ENCODE assay signal across 11 cellular contexts in the genomic region with DNA sequence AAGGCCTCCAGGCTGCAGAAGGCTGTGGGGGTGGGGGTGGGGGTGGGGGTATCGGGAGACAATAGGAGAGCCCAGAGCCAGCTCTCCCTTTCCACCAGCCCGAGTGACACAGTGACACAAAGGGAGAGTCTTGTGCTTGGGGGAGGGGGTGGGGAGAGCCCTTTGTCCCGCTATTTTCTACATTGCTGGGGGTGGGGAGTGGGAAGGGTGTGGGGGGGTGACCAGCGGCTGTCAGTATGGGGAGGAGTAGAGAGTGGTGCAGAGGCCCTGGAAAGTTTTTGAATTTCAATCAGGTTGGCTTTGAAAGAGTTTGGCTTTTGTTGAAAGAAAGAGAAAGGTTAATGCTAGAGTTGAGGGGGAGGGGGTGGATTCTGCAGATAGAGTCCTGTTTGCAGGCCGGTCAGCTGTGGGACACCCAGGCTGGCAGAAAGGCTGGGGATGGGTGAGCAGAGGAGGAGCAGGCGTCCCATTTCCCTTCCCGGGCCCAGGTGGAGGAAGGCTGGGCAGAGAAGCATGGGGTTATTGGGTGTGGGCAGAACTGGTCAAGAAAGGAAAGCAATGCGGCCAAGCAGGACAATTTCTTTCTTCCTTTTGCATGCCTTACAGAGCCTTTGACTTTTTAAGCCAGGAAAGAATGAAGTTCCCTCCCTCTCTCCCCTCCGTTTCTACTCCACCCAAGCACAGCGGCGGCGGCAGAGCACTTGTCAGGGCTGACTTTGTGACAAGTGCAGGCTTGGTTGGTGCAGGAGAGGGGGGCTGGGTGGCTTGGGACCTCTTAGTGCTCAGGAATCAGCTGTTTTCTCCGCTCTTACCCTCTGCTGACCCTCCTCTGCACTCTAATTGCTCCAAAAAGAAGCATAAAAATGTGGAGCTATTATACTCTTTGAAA.
DNase-seq lines count a peak whose midpoint lies in the region; ATAC-seq, FAIRE-seq and TF ChIP-seq lines count a peak whose summit lies in the region.
"Had no signal": no experiment of that assay in that cellular context is flagged by ENCODE, and none has a peak within 500 bp of the region (broad histone marks: within the 10 kb centered on the region; RNA-seq: fewer than 3 reads in every experiment).

No MANE protein-coding gene starts in this region.

- BruUV-seq in HepG2 (replicated peaks; lab: Mats Ljungman, UMichigan): no TSS peak

- H3K9me3 Mint-ChIP-seq in nephron: no peaks in the 10 kb centered on the region

- peaks cover 31% of the 10 kb centered on the region for H3K27me3 Mint-ChIP-seq in nephron (ENCODE audit: low read depth)

- H3K27ac Mint-ChIP-seq in nephron: peak overlapping the region; percentile 68 to 78 (median 71)

- TF ChIP-seq RAD21 in HepG2 (CRISPR knock-in tag; IDR thresholded peaks at IDR 0.05): no peak

- no peak overlapping the region for H2AFZ ChIP-seq in HepG2 (ENCODE audit: low read length)

- 60% methylated on average over 13 of the region's 13 CpGs for WGBS in HepG2 (ENCODE audit: low lambda C conversion rate)
- WGBS in right lobe of liver (ENCODE audit: insufficient coverage, low coverage, low lambda C conversion rate, missing lambda C conversion rate): 48% methylated on average over 6 of the region's 13 CpGs
- WGBS in heart left ventricle, 4 donors: 26 to 49% (median 31%) methylated on average over 13 of the region's 13 CpGs

- H3K79me2 ChIP-seq in HepG2 (ENCODE audit: insufficient read depth, low read length): no peaks in the 10 kb centered on the region

- peak overlapping the region; percentile 10 to 48 (median 38) for H3K4me3 Mint-ChIP-seq in nephron

- peaks cover 0 to 2% of the 10 kb centered on the region in 2 experiments; a peak in 2 of 5 replicates for H3K36me3 ChIP-seq in HepG2 (replicated peaks in 1 of 2; ENCODE audit: control insufficient read depth in 1 of 2, insufficient read depth in 2 of 2, low read length in 2 of 2)
- H3K36me3 ChIP-seq in right lobe of liver: no peaks in the 10 kb centered on the region
- no peaks in the 10 kb centered on the region for H3K36me3 ChIP-seq in heart left ventricle
- no peaks in the 10 kb centered on the region for H3K36me3 ChIP-seq in uterus

- ATAC-seq in HepG2 (no peak; the same call in 2 of the 3 replicates), right lobe of liver (no peak), heart left ventricle (peak; percentile 32 to 75 (median 54))

- FAIRE-seq in HepG2 (lab: Jason Lieb, UNC): no peak

- H3K36me3 Mint-ChIP-seq in nephron (ENCODE audit: low read depth): no peaks in the 10 kb centered on the region

- no peak overlapping the region for H3K9ac ChIP-seq in HepG2 (ENCODE audit: insufficient read depth, low read depth, low read length)

- peaks cover 11% of the 10 kb centered on the region; the same call in 1 of the 2 replicates for H4K20me1 ChIP-seq in HepG2 (ENCODE audit: insufficient read depth, low read length)

- peak overlapping the region; percentile 48; the same call in 1 of the 2 replicates for H3K4me2 ChIP-seq in HepG2 (ENCODE audit: low read depth, low read length)

- no peak for TF ChIP-seq EP300 in HepG2 (IDR thresholded peaks at IDR 0.05; ENCODE audit: low read depth in 2 of 2, low read length in 2 of 2)
- TF ChIP-seq EP300 in HepG2 (CRISPR knock-in tag; IDR thresholded peaks at IDR 0.05; ENCODE audit: borderline replicate concordance): no peak

- in situ Hi-C loops in HepG2 (cut with HindIII; ENCODE audit: extremely low pct_ligation_motif_present, low pct_unique_long_range_greater_than_20kb): no loop called here

- H3K27me3 ChIP-seq in HepG2 (ENCODE audit: control insufficient read depth in 1 of 2, insufficient read depth in 2 of 2, low read length in 2 of 2): no peaks in the 10 kb centered on the region; a peak in 1 of 5 replicates
- H3K27me3 ChIP-seq in right lobe of liver: no peaks in the 10 kb centered on the region
- H3K27me3 ChIP-seq in heart left ventricle: peaks cover 0 to 6% (median 0%) of the 10 kb centered on the region in 9 donors
- H3K27me3 ChIP-seq in uterus: no peaks in the 10 kb centered on the region
- H3K27me3 ChIP-seq: testis had no signal

- H3K27ac ChIP-seq in HepG2 (ENCODE audit: extremely low read length, insufficient read depth, low read length) (no peak overlapping the region), right lobe of liver (no peak overlapping the region), heart left ventricle (peak overlapping the region in 4 of 12 donors; percentile 3 to 53 (median 34)), uterus (no peak overlapping the region)
- H3K27ac ChIP-seq: testis had no signal

- TF ChIP-seq CTCF in HepG2 (CRISPR knock-in tag; IDR thresholded peaks at IDR 0.05) (no peak), right lobe of liver (IDR thresholded peaks at IDR 0.05) (no peak), heart left ventricle (IDR thresholded peaks at IDR 0.05) (peak in 1 of 12 donors; percentile 3), nephron (IDR thresholded peaks at IDR 0.05; ENCODE audit: unreplicated experiment in 3 of 3) (no peak), uterus (IDR thresholded peaks at IDR 0.05) (no peak)

- H3K4me1 ChIP-seq in HepG2 (ENCODE audit: insufficient read depth, low read length) (peaks cover 22% of the 10 kb centered on the region), right lobe of liver (no peaks in the 10 kb centered on the region), heart left ventricle (peaks cover 0 to 34% (median 9%) of the 10 kb centered on the region in 12 donors), uterus (no peaks in the 10 kb centered on the region)
- H3K4me1 ChIP-seq: testis had no signal

- CTCF ChIA-PET in HepG2 (lab: Yijun Ruan, JAX; ENCODE audit: low intra/inter-chr PET ratio, low total read pairs): interaction anchor here (1.6 kb wide), 1 partner anchor 123 kb away, joined by 11 read pairs; no protein-coding TSS in a partner anchor

- POLR2A ChIA-PET in HepG2 (lab: Yijun Ruan, JAX): no interaction called here

- TF ChIP-seq POLR2A in HepG2 (IDR thresholded peaks at IDR 0.05; ENCODE audit: insufficient read depth in 1 of 2, low read depth in 2 of 2, low read length in 2 of 2) (no peak), right lobe of liver (IDR thresholded peaks at IDR 0.05) (no peak), heart left ventricle (IDR thresholded peaks at IDR 0.05) (no peak), uterus (IDR thresholded peaks at IDR 0.05) (no peak)

- peak; percentile 12 for DNase-seq in HepG2 (ENCODE audit: low spot score)
- DNase-seq in right lobe of liver: no peak
- peak in 2 of 5 donors; percentile 51 to 69 for DNase-seq in heart left ventricle
- no peak for DNase-seq in cerebellar nuclear complex (lab: John Stamatoyannopoulos, UW)
- DNase-seq in GM19240 (ENCODE audit: insufficient read length, low spot score): no peak
- DNase-seq in NCI-H2081 (lab: John Stamatoyannopoulos, UW): no peak
- no peak for DNase-seq in uterus
- DNase-seq: DMS79 treated with DMSO at 0.1 percent for 48 hours, NCI-H446 treated with DMSO at 0.1 percent for 48 hours, testis had no signal

- H3K9me3 ChIP-seq in HepG2 (ENCODE audit: low read length) (no peaks in the 10 kb centered on the region), right lobe of liver (no peaks in the 10 kb centered on the region), heart left ventricle (no peaks in the 10 kb centered on the region), uterus (no peaks in the 10 kb centered on the region)
- H3K9me3 ChIP-seq: testis had no signal

- no peak overlapping the region for H3K4me3 ChIP-seq in HepG2 (replicated peaks in 1 of 3; ENCODE audit: insufficient read depth in 1 of 3, low read depth in 2 of 3, low read length in 3 of 3)
- H3K4me3 ChIP-seq in right lobe of liver: no peak overlapping the region
- H3K4me3 ChIP-seq in heart left ventricle: peak overlapping the region in 5 of 12 donors; percentile 10 to 36 (median 24)
- H3K4me3 ChIP-seq in uterus: no peak overlapping the region
- H3K4me3 ChIP-seq: testis had no signal

- peaks cover 25% of the 10 kb centered on the region for H3K4me1 Mint-ChIP-seq in nephron

- intact Hi-C loops in HepG2 (cut with micrococcal nuclease; ENCODE audit: unreplicated experiment): no loop called here
- intact Hi-C loops in right lobe of liver (cut with DNase I): no loop called here
- intact Hi-C loops in heart left ventricle (cut with DNase I): loop anchor here in 9 of 10 donors (1.0 to 10.0 kb wide), 10 partner anchors 78 to 286 kb away; a partner anchor contains a TSS
- intact Hi-C loops in uterus (cut with DNase I; ENCODE audit: low total_unique reads): no loop called here

TF ChIP-seq in HepG2, 621 proteins besides CTCF, POLR2A, EP300 and RAD21:
- TF ChIP-seq PAX8 (CRISPR knock-in tag; IDR thresholded peaks at IDR 0.05; ENCODE audit: borderline replicate concordance) (no peak), KLF15 (CRISPR knock-in tag; IDR thresholded peaks at IDR 0.05; ENCODE audit: borderline replicate concordance) (no peak), ZNF263 (CRISPR knock-in tag; IDR thresholded peaks at IDR 0.05) (no peak)
- TF ChIP-seq, protein P1, sequence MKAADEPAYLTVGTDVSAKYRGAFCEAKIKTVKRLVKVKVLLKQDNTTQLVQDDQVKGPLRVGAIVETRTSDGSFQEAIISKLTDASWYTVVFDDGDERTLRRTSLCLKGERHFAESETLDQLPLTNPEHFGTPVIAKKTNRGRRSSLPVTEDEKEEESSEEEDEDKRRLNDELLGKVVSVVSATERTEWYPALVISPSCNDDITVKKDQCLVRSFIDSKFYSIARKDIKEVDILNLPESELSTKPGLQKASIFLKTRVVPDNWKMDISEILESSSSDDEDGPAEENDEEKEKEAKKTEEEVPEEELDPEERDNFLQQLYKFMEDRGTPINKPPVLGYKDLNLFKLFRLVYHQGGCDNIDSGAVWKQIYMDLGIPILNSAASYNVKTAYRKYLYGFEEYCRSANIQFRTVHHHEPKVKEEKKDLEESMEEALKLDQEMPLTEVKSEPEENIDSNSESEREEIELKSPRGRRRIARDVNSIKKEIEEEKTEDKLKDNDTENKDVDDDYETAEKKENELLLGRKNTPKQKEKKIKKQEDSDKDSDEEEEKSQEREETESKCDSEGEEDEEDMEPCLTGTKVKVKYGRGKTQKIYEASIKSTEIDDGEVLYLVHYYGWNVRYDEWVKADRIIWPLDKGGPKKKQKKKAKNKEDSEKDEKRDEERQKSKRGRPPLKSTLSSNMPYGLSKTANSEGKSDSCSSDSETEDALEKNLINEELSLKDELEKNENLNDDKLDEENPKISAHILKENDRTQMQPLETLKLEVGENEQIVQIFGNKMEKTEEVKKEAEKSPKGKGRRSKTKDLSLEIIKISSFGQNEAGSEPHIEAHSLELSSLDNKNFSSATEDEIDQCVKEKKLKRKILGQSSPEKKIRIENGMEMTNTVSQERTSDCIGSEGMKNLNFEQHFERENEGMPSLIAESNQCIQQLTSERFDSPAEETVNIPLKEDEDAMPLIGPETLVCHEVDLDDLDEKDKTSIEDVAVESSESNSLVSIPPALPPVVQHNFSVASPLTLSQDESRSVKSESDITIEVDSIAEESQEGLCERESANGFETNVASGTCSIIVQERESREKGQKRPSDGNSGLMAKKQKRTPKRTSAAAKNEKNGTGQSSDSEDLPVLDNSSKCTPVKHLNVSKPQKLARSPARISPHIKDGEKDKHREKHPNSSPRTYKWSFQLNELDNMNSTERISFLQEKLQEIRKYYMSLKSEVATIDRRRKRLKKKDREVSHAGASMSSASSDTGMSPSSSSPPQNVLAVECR (CRISPR knock-in tag; IDR thresholded peaks at IDR 0.05; ENCODE audit: borderline replicate concordance): no peak
TF ChIP-seq in HepG2: peak in this region for 0.

Comparison
In these comparisons a context has a peak if more than half of its experiments do, and no peak if none do; other contexts are left out.
1. ATAC-seq: peak in heart left ventricle (4 of 4); none in HepG2 (single experiment) and right lobe of liver (0 of 4).
2. intact Hi-C loops: an anchor here in heart left ventricle (1.0 to 10.0 kb wide); none called in HepG2, right lobe of liver and uterus.